Comparison of ENCODE assay signal across 26 cellular contexts in genomic region chr10:124598773-124599587, GRCh38.
DNase-seq lines count a peak whose midpoint lies in the region; ATAC-seq, FAIRE-seq and TF ChIP-seq lines count a peak whose summit lies in the region.
"Had no signal": no experiment of that assay in that cellular context is flagged by ENCODE, and none has a peak within 500 bp of the region (broad histone marks: within the 10 kb centered on the region; RNA-seq: fewer than 3 reads in every experiment).

No MANE protein-coding gene starts in this region.

- H3K4me1 Mint-ChIP-seq in effector memory CD8-positive, alpha-beta T cell (ENCODE audit: low read depth in 2 of 2), result peaks cover 9 to 12% of the 10 kb centered on the region in 2 donors
- H3K4me1 Mint-ChIP-seq: activated CD4-positive, alpha-beta memory T cell treated with anti-CD3 and anti-CD28 coated beads, Interleukin-2, amount 10 ng/mL, durations not matched to agents 7 days and 5 days; GM23338; neural crest cell had no signal

- no peaks in the 10 kb centered on the region for H3K4me1 ChIP-seq in right cardiac atrium (ENCODE audit: control insufficient read depth, insufficient read depth, low read length)
- H3K4me1 ChIP-seq in right atrium auricular region, result no peaks in the 10 kb centered on the region
- H3K4me1 ChIP-seq in osteoblast (ENCODE audit: insufficient read depth, low read length), result no peaks in the 10 kb centered on the region
- H3K4me1 ChIP-seq in gastroesophageal sphincter, result no peaks in the 10 kb centered on the region

- no peak overlapping the region for H3K4me3 Mint-ChIP-seq in effector memory CD8-positive, alpha-beta T cell
- H3K4me3 Mint-ChIP-seq: activated CD4-positive, alpha-beta memory T cell treated with anti-CD3 and anti-CD28 coated beads, Interleukin-2, amount 10 ng/mL, durations not matched to agents 7 days and 5 days; activated T-helper 1 cell treated with anti-CD3 and anti-CD28 coated beads, Interleukin-12 subunit alpha, Interleukin-12 subunit beta, Interleukin-2, Interleukin-4 antibody, amounts not matched to agents 30 ng/mL and 10 ng/mL and 1 ng/mL, durations not matched to agents 14 hours and 24 hours and 36 hours; CD4-positive, alpha-beta T cell; GM23338; neural crest cell had no signal

- no peaks in the 10 kb centered on the region for H3K9me3 ChIP-seq in right cardiac atrium (ENCODE audit: control insufficient read depth, low read length)
- no peaks in the 10 kb centered on the region for H3K9me3 ChIP-seq in right atrium auricular region
- no peaks in the 10 kb centered on the region for H3K9me3 ChIP-seq in osteoblast (ENCODE audit: low read depth, low read length)
- no peaks in the 10 kb centered on the region for H3K9me3 ChIP-seq in gastroesophageal sphincter
- H3K9me3 ChIP-seq: esophagus squamous epithelium, right lobe of liver had no signal

- no peak overlapping the region for H3K27ac ChIP-seq in right cardiac atrium (ENCODE audit: low read length)
- no peak overlapping the region for H3K27ac ChIP-seq in right atrium auricular region
- no peak overlapping the region for H3K27ac ChIP-seq in osteoblast (ENCODE audit: low read depth, low read length)
- H3K27ac ChIP-seq in gastroesophageal sphincter, result no peak overlapping the region
- H3K27ac ChIP-seq: esophagus squamous epithelium, right lobe of liver had no signal

- 94% methylated on average over 13 of the region's 13 CpGs for WGBS in right cardiac atrium
- 98 to 100% methylated on average over 3 to 5 of the region's 13 CpGs for WGBS in gastroesophageal sphincter (ENCODE audit: low coverage in 1 of 2), 2 donors

- H3K4me3 ChIP-seq in right cardiac atrium (ENCODE audit: low read length), result no peak overlapping the region
- no peak overlapping the region for H3K4me3 ChIP-seq in right atrium auricular region
- H3K4me3 ChIP-seq in osteoblast (ENCODE audit: insufficient read depth, low read length), result no peak overlapping the region
- H3K4me3 ChIP-seq in gastroesophageal sphincter, result no peak overlapping the region
- H3K4me3 ChIP-seq: esophagus squamous epithelium, GM23338, right lobe of liver had no signal

- no peak for ATAC-seq in right cardiac atrium
- ATAC-seq in effector memory CD8-positive, alpha-beta T cell (replicated peaks), result no peak
- ATAC-seq in gastroesophageal sphincter, result no peak
- ATAC-seq: GM23338, right lobe of liver had no signal

- H4K20me1 ChIP-seq in osteoblast (ENCODE audit: insufficient read depth, low read length), result peaks cover 4% of the 10 kb centered on the region

- DNase-seq in right cardiac atrium (peak in 2 of 3 donors; percentile 12 to 41), right atrium auricular region (ENCODE audit: low spot score) (no peak), osteoblast (ENCODE audit: insufficient read length, low spot score, missing footprints) (peak; percentile 81), urothelium cell line (ENCODE audit: low spot score) (no peak), kidney tubule cell (ENCODE audit: low spot score) (no peak), NCI-H510A (lab: John Stamatoyannopoulos, UW) (no peak)
- DNase-seq in effector memory CD8-positive, alpha-beta T cell, result no peak
- DNase-seq: activated CD4-positive, alpha-beta memory T cell treated with anti-CD3 and anti-CD28 coated beads, Interleukin-2, amount 10 ng/mL, durations not matched to agents 7 days and 5 days; activated CD4-positive, alpha-beta T cell treated with anti-CD3 and anti-CD28 coated beads for 1 hour; activated CD8-positive, alpha-beta memory T cell treated with anti-CD3 and anti-CD28 coated beads, Interleukin-2, amount 50 U/mL, for 4 hours; activated naive CD4-positive, alpha-beta T cell treated with Interleukin-2 at 50 U/mL for 16 hours; CD4-positive, alpha-beta T cell; esophagus squamous epithelium; foreskin melanocyte; IMR-90; kidney glomerular epithelial cell; NCI-H1048; stimulated activated CD4-positive, alpha-beta T cell treated with anti-CD3 and anti-CD28 coated beads, Interleukin-12 subunit alpha, Interleukin-12 subunit beta, amount 100 ng/mL, for 4 hours; stimulated activated CD4-positive, alpha-beta T cell treated with anti-CD3 and anti-CD28 coated beads, Interleukin-4, amount 100 ng/mL, for 1 hour had no signal

- H3K9me3 Mint-ChIP-seq in effector memory CD8-positive, alpha-beta T cell, result peaks cover 0 to 1% of the 10 kb centered on the region in 2 donors
- H3K9me3 Mint-ChIP-seq: activated CD4-positive, alpha-beta memory T cell treated with anti-CD3 and anti-CD28 coated beads, Interleukin-2, amount 10 ng/mL, durations not matched to agents 7 days and 5 days; activated T-helper 1 cell treated with anti-CD3 and anti-CD28 coated beads, Interleukin-12 subunit alpha, Interleukin-12 subunit beta, Interleukin-2, Interleukin-4 antibody, amounts not matched to agents 30 ng/mL and 10 ng/mL and 1 ng/mL, durations not matched to agents 14 hours and 24 hours and 36 hours; CD4-positive, alpha-beta T cell; GM23338; neural crest cell had no signal

- TF ChIP-seq POLR2A in gastroesophageal sphincter (IDR thresholded peaks at IDR 0.05), result no peak

- no peak for TF ChIP-seq EP300 in gastroesophageal sphincter (IDR thresholded peaks at IDR 0.05)

- no peak overlapping the region for H2AFZ ChIP-seq in osteoblast (ENCODE audit: low read length)
- H2AFZ ChIP-seq: GM23338 had no signal

- H3K79me2 ChIP-seq in osteoblast (ENCODE audit: insufficient read depth, low read length), result no peaks in the 10 kb centered on the region

- intact Hi-C loops in right cardiac atrium (cut with DNase I), result no loop called here

- peaks cover 15% of the 10 kb centered on the region for H3K36me3 Mint-ChIP-seq in effector memory CD8-positive, alpha-beta T cell (ENCODE audit: insufficient read depth)

- H3K36me3 ChIP-seq in right atrium auricular region (no peaks in the 10 kb centered on the region), osteoblast (ENCODE audit: insufficient read depth, low read length) (no peaks in the 10 kb centered on the region), gastroesophageal sphincter (no peaks in the 10 kb centered on the region)
- H3K36me3 ChIP-seq: esophagus squamous epithelium, right lobe of liver had no signal

- H3K27me3 ChIP-seq in right cardiac atrium (ENCODE audit: control insufficient read depth, insufficient read depth), result no peaks in the 10 kb centered on the region
- H3K27me3 ChIP-seq in right atrium auricular region, result no peaks in the 10 kb centered on the region
- no peaks in the 10 kb centered on the region for H3K27me3 ChIP-seq in osteoblast (ENCODE audit: insufficient read depth, low read length)
- H3K27me3 ChIP-seq in gastroesophageal sphincter, result no peaks in the 10 kb centered on the region
- H3K27me3 ChIP-seq: esophagus squamous epithelium, right lobe of liver had no signal

- H3K27ac Mint-ChIP-seq in effector memory CD8-positive, alpha-beta T cell, result peak overlapping the region; percentile 55 to 68
- H3K27ac Mint-ChIP-seq: activated CD4-positive, alpha-beta memory T cell treated with anti-CD3 and anti-CD28 coated beads, Interleukin-2, amount 10 ng/mL, durations not matched to agents 7 days and 5 days; activated T-helper 1 cell treated with anti-CD3 and anti-CD28 coated beads, Interleukin-12 subunit alpha, Interleukin-12 subunit beta, Interleukin-2, Interleukin-4 antibody, amounts not matched to agents 30 ng/mL and 10 ng/mL and 1 ng/mL, durations not matched to agents 14 hours and 24 hours and 36 hours; CD4-positive, alpha-beta T cell; GM23338 had no signal

- FAIRE-seq in urothelium cell line (lab: Jason Lieb, UNC), result peak; percentile 68
- FAIRE-seq: A204.1, endometrium had no signal

- TF ChIP-seq CTCF in right atrium auricular region (IDR thresholded peaks at IDR 0.05), result no peak
- no peak for TF ChIP-seq CTCF in osteoblast (IDR thresholded peaks at IDR 0.05; ENCODE audit: extremely low read depth, low read depth, low read length)
- TF ChIP-seq CTCF in gastroesophageal sphincter (IDR thresholded peaks at IDR 0.05), result no peak

- H3K4me2 ChIP-seq in osteoblast (ENCODE audit: insufficient read depth, low read length), result no peak overlapping the region
- H3K4me2 ChIP-seq: GM23338 had no signal

- H3K27me3 Mint-ChIP-seq in effector memory CD8-positive, alpha-beta T cell, result no peaks in the 10 kb centered on the region
- H3K27me3 Mint-ChIP-seq: activated CD4-positive, alpha-beta memory T cell treated with anti-CD3 and anti-CD28 coated beads, Interleukin-2, amount 10 ng/mL, durations not matched to agents 7 days and 5 days; CD4-positive, alpha-beta T cell had no signal

Comparison
In these comparisons a context has a peak if more than half of its experiments do, and no peak if none do; other contexts are left out.
1. DNase-seq: peak in right cardiac atrium (2 of 3) and osteoblast (single experiment); none in right atrium auricular region (single experiment), effector memory CD8-positive, alpha-beta T cell (0 of 3), urothelium cell line (single experiment), kidney tubule cell (single experiment) and NCI-H510A (single experiment).